Comparison of ENCODE assay signal across 8 cellular contexts in the genomic region with DNA sequence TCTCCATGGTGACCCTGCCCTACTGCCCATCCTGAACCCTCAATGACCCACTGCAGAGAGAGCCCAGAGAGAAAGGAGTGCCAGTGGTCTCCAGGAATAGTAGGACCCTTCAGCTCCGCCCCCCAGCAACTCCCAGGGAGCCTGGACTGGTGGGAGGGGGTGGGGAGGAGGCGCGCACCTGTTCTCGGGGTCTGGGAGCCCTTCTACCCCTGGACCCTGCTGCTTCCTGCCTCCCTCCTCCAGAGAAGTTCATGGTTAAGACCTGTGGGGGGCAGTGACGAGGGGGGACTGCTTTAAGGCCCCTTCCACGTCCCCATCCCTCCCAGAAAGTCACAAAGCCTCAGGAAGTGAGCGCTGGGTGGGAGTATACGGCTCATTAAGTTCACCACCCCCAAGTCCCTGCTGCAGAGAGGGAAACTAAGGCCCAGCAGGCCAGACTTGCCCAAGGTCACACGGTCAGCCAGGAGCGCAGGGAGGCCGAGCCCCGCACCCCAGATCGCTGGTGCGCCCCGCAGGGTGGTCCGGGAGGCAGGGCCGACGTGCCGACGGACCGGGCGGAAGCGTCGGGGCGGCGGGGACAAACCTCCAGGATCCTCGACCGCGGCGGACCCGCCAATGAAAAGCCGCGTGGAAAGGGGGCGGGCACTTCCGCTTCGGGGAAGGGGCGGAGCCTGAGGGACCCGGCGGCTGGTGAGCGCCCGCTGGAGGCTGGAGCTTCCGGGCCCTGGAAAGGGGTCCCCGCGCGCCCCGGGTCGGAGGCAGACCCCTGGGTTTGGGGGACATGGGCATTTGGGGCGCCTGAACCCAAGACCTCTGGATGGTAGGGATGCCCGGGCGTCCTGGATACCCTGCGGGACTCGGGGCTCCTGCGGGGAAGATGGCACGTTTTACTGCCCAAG. TPM values are rescaled to one million over a fixed set of nuclear protein-coding genes. Genes with fewer than 3 reads are reported as not detected.
A peak's percentile ranks its signal among the peaks of the same experiment; 100 is the strongest.
DNase-seq lines count a peak whose midpoint lies in the region; ATAC-seq and TF ChIP-seq lines count a peak whose summit lies in the region.

NUDT22 (plus strand) TSS at position 667 of the 899 bp plus-strand sequence. CDS start 379 bp downstream, outside the sequence.
TRPT1 (minus strand) TSS at position 579 of the 899 bp plus-strand sequence; CDS start at position 253, 326 bp downstream.

- peak within 1 kb of the TSS; percentile 70 for H3K4me3 ChIP-seq in WERI-Rb-1 (ENCODE audit: low read depth, low read length)
- H3K4me3 ChIP-seq in breast epithelium: peak within 1 kb of the TSS; percentile 53 to 89 (median 87)
- peak within 1 kb of the TSS; percentile 63 for H3K4me3 ChIP-seq in smooth muscle cell

- H3K36me3 ChIP-seq in WERI-Rb-1 (no peaks in the 10 kb centered on the region; the same call in 1 of the 2 replicates), breast epithelium (no peaks in the 10 kb centered on the region), smooth muscle cell (ENCODE audit: low read depth) (no peaks in the 10 kb centered on the region)

- no peak within 1 kb of the TSS for H2AFZ ChIP-seq in smooth muscle cell (ENCODE audit: low read depth)

- peak within 1 kb of the TSS; percentile 61 for H3K9ac ChIP-seq in smooth muscle cell (ENCODE audit: low read depth)

- H4K20me1 ChIP-seq in smooth muscle cell (ENCODE audit: low read depth): no peaks in the 10 kb centered on the region

- peak; percentile 80 for TF ChIP-seq POLR2A in GM10847 (IDR thresholded peaks at IDR 0.05; ENCODE audit: extremely low read depth, insufficient read length)
- TF ChIP-seq POLR2A in breast epithelium (IDR thresholded peaks at IDR 0.05): peak; percentile 88

- H3K9me3 ChIP-seq in WERI-Rb-1 (ENCODE audit: severe bottlenecking) (no peaks in the 10 kb centered on the region), breast epithelium (no peaks in the 10 kb centered on the region), smooth muscle cell (replicated peaks; ENCODE audit: low read depth) (no peaks in the 10 kb centered on the region)

- H3K27ac ChIP-seq in WERI-Rb-1 (peak within 1 kb of the TSS; percentile 75), breast epithelium (peak within 1 kb of the TSS; percentile 91 to 95), smooth muscle cell (ENCODE audit: low read depth) (no peak within 1 kb of the TSS)

- peak within 1 kb of the TSS; percentile 97 for H3K4me2 ChIP-seq in smooth muscle cell

- H3K79me2 ChIP-seq in smooth muscle cell (ENCODE audit: low read depth): peaks cover 16% of the 10 kb centered on the region

- no peaks in the 10 kb centered on the region for H3F3A ChIP-seq in smooth muscle cell (ENCODE audit: low read depth)

- H3K27me3 ChIP-seq in WERI-Rb-1 (ENCODE audit: insufficient read depth, low read depth, severe bottlenecking): no peaks in the 10 kb centered on the region
- H3K27me3 ChIP-seq in breast epithelium: no peaks in the 10 kb centered on the region
- no peaks in the 10 kb centered on the region for H3K27me3 ChIP-seq in smooth muscle cell (ENCODE audit: low read depth)

- peaks cover 0 to 4% of the 10 kb centered on the region in 2 donors for H3K4me1 ChIP-seq in breast epithelium
- peaks cover 17% of the 10 kb centered on the region for H3K4me1 ChIP-seq in smooth muscle cell (ENCODE audit: low read depth)

- intact Hi-C loops in breast epithelium (cut with DNase I; ENCODE audit: low total_unique reads): no loop called here

- ATAC-seq in HG02798 (IDR thresholded peaks at IDR 0.05; ENCODE audit: poor library complexity, unreplicated experiment) (peak; percentile 67), HG03378 (IDR thresholded peaks at IDR 0.05; ENCODE audit: unreplicated experiment) (no peak)

- 0 out of 2 replicates have a peak, but pooled peaks have one; percentile 24 for TF ChIP-seq CTCF in WERI-Rb-1 (IDR thresholded peaks at IDR 0.05; ENCODE audit: low read depth, low read length)
- TF ChIP-seq CTCF in breast epithelium (IDR thresholded peaks at IDR 0.05): peak in 1 of 3 donors; percentile 9
- peak; percentile 25 for TF ChIP-seq CTCF in smooth muscle cell (IDR thresholded peaks at IDR 0.05; ENCODE audit: borderline replicate concordance, insufficient read depth, poor library complexity, severe bottlenecking)

- WGBS in smooth muscle cell (ENCODE audit: low lambda C conversion rate): 4% methylated on average over 40 of the region's 54 CpGs

- peak; percentile 90 for DNase-seq in NCI-H2196 (lab: John Stamatoyannopoulos, UW; ENCODE audit: unreplicated experiment)
- DNase-seq in WERI-Rb-1: peak; percentile 91
- peak; percentile 83 to 92 for DNase-seq in breast epithelium (ENCODE audit: low spot score in 2 of 2)
- DNase-seq in iPS-NIHi7 (ENCODE audit: extremely low spot score): peak; percentile 94
- DNase-seq in smooth muscle cell (lab: John Stamatoyannopoulos, UW; ENCODE audit: unreplicated experiment): peak; percentile 75

RNA-seq across cellular contexts. Expression of gene NUDT22, which starts in this region (rescaled TPM):
- total RNA-seq in breast epithelium (10 to 100 TPM; 34.2 to 58.0 (median 36.7) TPM), smooth muscle cell (50.6 and 51.5 TPM in 2 replicates)
- polyA plus RNA-seq in smooth muscle cell: 76.8 and 82.1 TPM in 2 replicates

RNA-seq across cellular contexts. Expression of gene TRPT1, which starts in this region (rescaled TPM):
- total RNA-seq in breast epithelium (10 to 100 TPM; 42.9 to 54.1 (median 51.1) TPM), smooth muscle cell (52.6 and 66.1 TPM in 2 replicates)
- polyA plus RNA-seq in smooth muscle cell: 65.6 and 78.5 TPM in 2 replicates
